17 cellular contexts compared by ENCODE assay signal in genomic region chr11:78220218-78221157, GRCh38. TPM values are rescaled to one million over a fixed set of nuclear protein-coding genes. Genes with fewer than 3 reads are reported as not detected.
DNase-seq lines count a peak whose midpoint lies in the region; ATAC-seq, FAIRE-seq and TF ChIP-seq lines count a peak whose summit lies in the region.
"Had no signal": no experiment of that assay in that cellular context is flagged by ENCODE, and none has a peak within 500 bp of the region (broad histone marks: within the 10 kb centered on the region; RNA-seq: fewer than 3 reads in every experiment).

No MANE protein-coding gene starts in this region.

- no peaks in the 10 kb centered on the region for H3K27me3 Mint-ChIP-seq in CD4-positive, CD25-positive, alpha-beta regulatory T cell
- no peaks in the 10 kb centered on the region for H3K27me3 Mint-ChIP-seq in CD4-positive, alpha-beta T cell
- H3K27me3 Mint-ChIP-seq: activated naive CD4-positive, alpha-beta T cell treated with anti-CD3 and anti-CD28 coated beads, Interleukin-2, amount 50 U/mL, for 24 hours; B cell had no signal

- no peak for TF ChIP-seq CTCF in CD4-positive, alpha-beta T cell (IDR thresholded peaks at IDR 0.05)

- peaks cover 0 to 23% (median 6%) of the 10 kb centered on the region in 4 donors for H3K4me1 Mint-ChIP-seq in CD4-positive, CD25-positive, alpha-beta regulatory T cell
- peaks cover 5% of the 10 kb centered on the region for H3K4me1 Mint-ChIP-seq in CD4-positive, alpha-beta T cell (ENCODE audit: low read depth)

- no peak for FAIRE-seq in GM19239 (lab: Jason Lieb, UNC)

- peaks cover 6% of the 10 kb centered on the region for H3K36me3 ChIP-seq in CD4-positive, CD25-positive, alpha-beta regulatory T cell (ENCODE audit: control insufficient read depth, insufficient read depth, low read length)
- peaks cover 68 to 93% of the 10 kb centered on the region in 2 donors for H3K36me3 ChIP-seq in neuronal stem cell (replicated peaks in 1 of 2; ENCODE audit: control insufficient read depth in 2 of 2, insufficient read depth in 2 of 2, low read length in 2 of 2)

- intact Hi-C loops in CD4-positive, alpha-beta T cell (cut with DNase I, micrococcal nuclease): no loop called here

- no peak for ATAC-seq in CD4-positive, CD25-positive, alpha-beta regulatory T cell (ENCODE audit: low read depth in 2 of 2)
- ATAC-seq in CD4-positive, alpha-beta T cell (ENCODE audit: poor library complexity): peak; percentile 17
- no peak for ATAC-seq in left lobe of liver
- ATAC-seq: lower lobe of right lung had no signal

- H3K4me3 Mint-ChIP-seq in CD4-positive, CD25-positive, alpha-beta regulatory T cell: no peak overlapping the region
- no peak overlapping the region for H3K4me3 Mint-ChIP-seq in CD4-positive, alpha-beta T cell
- H3K4me3 Mint-ChIP-seq: activated naive CD4-positive, alpha-beta T cell treated with anti-CD3 and anti-CD28 coated beads, Interleukin-2, amount 50 U/mL, for 24 hours; B cell had no signal

- H2BK120ac ChIP-seq in neuronal stem cell (ENCODE audit: low read depth, low read length): no peak overlapping the region

- H2BK5ac ChIP-seq in neuronal stem cell (ENCODE audit: low read length): no peak overlapping the region

- no peak overlapping the region for H2BK15ac ChIP-seq in neuronal stem cell (ENCODE audit: low read length)

- H3K27me3 ChIP-seq in CD4-positive, CD25-positive, alpha-beta regulatory T cell (ENCODE audit: control insufficient read depth, insufficient read depth, low read length): no peaks in the 10 kb centered on the region
- no peaks in the 10 kb centered on the region for H3K27me3 ChIP-seq in CD4-positive, alpha-beta T cell (ENCODE audit: control insufficient read depth, insufficient read depth, low read length)
- H3K27me3 ChIP-seq in neuronal stem cell (ENCODE audit: control insufficient read depth in 3 of 3, insufficient read depth in 3 of 3, low read depth in 1 of 3, low read length in 3 of 3): peaks cover 0 to 3% (median 0%) of the 10 kb centered on the region in 3 experiments
- H3K27me3 ChIP-seq: tibial artery had no signal

- H3K4me2 ChIP-seq in neuronal stem cell (ENCODE audit: insufficient read depth, low read length, poor library complexity, severe bottlenecking): no peak overlapping the region
- H3K4me2 ChIP-seq: KMS-11 had no signal

- CTCF ChIA-PET in CD4-positive, alpha-beta T cell (lab: Charles Lee): no interaction called here

- no peak overlapping the region for H2BK12ac ChIP-seq in neuronal stem cell (ENCODE audit: low read length)

- H4K91ac ChIP-seq in neuronal stem cell (ENCODE audit: low read depth, low read length, poor library complexity): no peak overlapping the region

- no peaks in the 10 kb centered on the region for H3K9me3 Mint-ChIP-seq in CD4-positive, CD25-positive, alpha-beta regulatory T cell
- no peaks in the 10 kb centered on the region for H3K9me3 Mint-ChIP-seq in CD4-positive, alpha-beta T cell
- H3K9me3 Mint-ChIP-seq: activated naive CD4-positive, alpha-beta T cell treated with anti-CD3 and anti-CD28 coated beads, Interleukin-2, amount 50 U/mL, for 24 hours had no signal

- H3K23ac ChIP-seq in neuronal stem cell (ENCODE audit: low read depth, low read length, poor library complexity): no peak overlapping the region

- H3K9ac ChIP-seq in neuronal stem cell (ENCODE audit: low read depth, low read length, poor library complexity): no peak overlapping the region
- H3K9ac ChIP-seq: KMS-11 had no signal

- no peak overlapping the region for H2AFZ ChIP-seq in neuronal stem cell (ENCODE audit: low read length)

- WGBS in neuronal stem cell (ENCODE audit: extremely low coverage in 2 of 2, insufficient read length in 2 of 2, insufficient replicate concordance in 1 of 2), 2 donors: no CpG with 5 or more reads among the region's 14 CpGs

- H3K9me3 ChIP-seq in CD4-positive, CD25-positive, alpha-beta regulatory T cell (ENCODE audit: control insufficient read depth in 2 of 2, low read length in 2 of 2): no peaks in the 10 kb centered on the region
- no peaks in the 10 kb centered on the region for H3K9me3 ChIP-seq in CD4-positive, alpha-beta T cell (ENCODE audit: control insufficient read depth, low read length)
- no peaks in the 10 kb centered on the region for H3K9me3 ChIP-seq in neuronal stem cell (replicated peaks in 1 of 2; ENCODE audit: control insufficient read depth in 2 of 2, insufficient read depth in 1 of 2, low read depth in 1 of 2, low read length in 2 of 2)
- H3K9me3 ChIP-seq: lower lobe of right lung, tibial artery had no signal

- POLR2A ChIA-PET in CD4-positive, alpha-beta T cell (lab: Charles Lee): no interaction called here

- peaks cover 34% of the 10 kb centered on the region for H3K36me3 Mint-ChIP-seq in CD4-positive, CD25-positive, alpha-beta regulatory T cell
- peaks cover 20% of the 10 kb centered on the region for H3K36me3 Mint-ChIP-seq in CD4-positive, alpha-beta T cell (ENCODE audit: low read depth)

- H3K4ac ChIP-seq in neuronal stem cell (ENCODE audit: low read length): no peak overlapping the region

- H3K4me3 ChIP-seq in CD4-positive, CD25-positive, alpha-beta regulatory T cell (ENCODE audit: low read depth, low read length): no peak overlapping the region
- H3K4me3 ChIP-seq in neuronal stem cell (ENCODE audit: low read length in 2 of 2): no peak overlapping the region
- H3K4me3 ChIP-seq: lower lobe of right lung, tibial artery had no signal

- no peaks in the 10 kb centered on the region for H3K4me1 ChIP-seq in CD4-positive, CD25-positive, alpha-beta regulatory T cell (ENCODE audit: control insufficient read depth, insufficient read depth, low read length, poor library complexity, severe bottlenecking)
- H3K4me1 ChIP-seq in neuronal stem cell (ENCODE audit: control insufficient read depth in 2 of 2, insufficient read depth in 1 of 2, low read depth in 1 of 2, low read length in 2 of 2): no peaks in the 10 kb centered on the region
- H3K4me1 ChIP-seq: lower lobe of right lung, tibial artery had no signal

- H3K18ac ChIP-seq in neuronal stem cell (ENCODE audit: low read length): no peak overlapping the region

- H3K14ac ChIP-seq in neuronal stem cell (ENCODE audit: low read length): no peak overlapping the region

- peak overlapping the region in 2 of 3 donors; percentile 67 to 85 for H3K27ac Mint-ChIP-seq in CD4-positive, CD25-positive, alpha-beta regulatory T cell
- H3K27ac Mint-ChIP-seq in CD4-positive, alpha-beta T cell: peak overlapping the region; percentile 59
- H3K27ac Mint-ChIP-seq: activated naive CD4-positive, alpha-beta T cell treated with anti-CD3 and anti-CD28 coated beads, Interleukin-2, amount 50 U/mL, for 24 hours; B cell had no signal

- H3K79me1 ChIP-seq in neuronal stem cell (ENCODE audit: low read depth, low read length): no peaks in the 10 kb centered on the region

- H2AK5ac ChIP-seq in neuronal stem cell (ENCODE audit: low read depth, low read length): no peak overlapping the region

- DNase-seq in CD4-positive, CD25-positive, alpha-beta regulatory T cell: no peak
- no peak for DNase-seq in CD4-positive, alpha-beta T cell
- peak; percentile 18 to 24 for DNase-seq in activated T-cell treated with anti-CD3 and anti-CD28 coated beads, Interleukin-2, amount 50 U/mL, for 48 hours
- DNase-seq in left lobe of liver (ENCODE audit: low spot score): peak; percentile 30
- DNase-seq in GM19239 (ENCODE audit: insufficient read length, low spot score): no peak
- DNase-seq in neuronal stem cell (ENCODE audit: low spot score): no peak
- DNase-seq in central memory CD4-positive, alpha-beta T cell: no peak
- DNase-seq: HCEC 1CT; lower lobe of right lung; NCI-H1092 treated with DMSO at 0.1 percent for 48 hours; NCI-H2081 treated with DMSO at 0.1 percent for 48 hours; NCI-H524; stimulated activated CD4-positive, alpha-beta T cell treated with anti-CD3 and anti-CD28 coated beads, Interleukin-4, amount 100 ng/mL, for 4 hours had no signal

- H3K27ac ChIP-seq in CD4-positive, CD25-positive, alpha-beta regulatory T cell (ENCODE audit: insufficient read depth, low read length, poor library complexity, severe bottlenecking): no peak overlapping the region
- H3K27ac ChIP-seq in CD4-positive, alpha-beta T cell (ENCODE audit: low read depth, low read length): no peak overlapping the region
- no peak overlapping the region for H3K27ac ChIP-seq in neuronal stem cell (replicated peaks; ENCODE audit: low read length)
- H3K27ac ChIP-seq: KMS-11, lower lobe of right lung, tibial artery had no signal

- H4K8ac ChIP-seq in neuronal stem cell (ENCODE audit: low read depth, low read length): no peak overlapping the region

RNA-seq across cellular contexts. Expression of gene USP35, which starts 31.8 kb away (rescaled TPM):
- 15.0 TPM for total RNA-seq in CD4-positive, CD25-positive, alpha-beta regulatory T cell
- polyA plus RNA-seq in CD4-positive, CD25-positive, alpha-beta regulatory T cell: under 1 TPM; 0.11 to 0.84 (median 0.42) TPM
- total RNA-seq in CD4-positive, alpha-beta T cell: 10 to 100 TPM; 29.2 to 33.1 TPM
- total RNA-seq in left lobe of liver: 7.8 TPM
- 4.6 TPM for polyA plus RNA-seq in neuronal stem cell (2013, experiment 1 of 2)
- polyA plus RNA-seq in neuronal stem cell (2013, experiment 2 of 2): 4.7 TPM

RNA-seq across cellular contexts. Expression of gene KCTD21, which starts 32.1 kb away (rescaled TPM):
- 3.8 TPM for total RNA-seq in CD4-positive, CD25-positive, alpha-beta regulatory T cell
- 1 to 10 TPM; 1.4 to 3.3 (median 2.4) TPM for polyA plus RNA-seq in CD4-positive, CD25-positive, alpha-beta regulatory T cell
- 1 to 10 TPM; 3.5 to 6.5 TPM for total RNA-seq in CD4-positive, alpha-beta T cell
- 12.5 TPM for total RNA-seq in left lobe of liver
- 2.4 TPM for polyA plus RNA-seq in neuronal stem cell (2013, experiment 1 of 2)
- 2.6 TPM for polyA plus RNA-seq in neuronal stem cell (2013, experiment 2 of 2)

Comparison
In these comparisons a context has a peak if more than half of its experiments do, and no peak if none do; other contexts are left out.
1. DNase-seq: peak in activated T-cell treated with anti-CD3 and anti-CD28 coated beads, Interleukin-2, amount 50 U/mL, for 48 hours (2 of 2) and left lobe of liver (single experiment); none in CD4-positive, CD25-positive, alpha-beta regulatory T cell (0 of 3), CD4-positive, alpha-beta T cell (0 of 10), GM19239 (single experiment), neuronal stem cell (single experiment) and central memory CD4-positive, alpha-beta T cell (single experiment).